In genomic region chrX:110414679-110415439, GRCh38 we compare ENCODE assay signal across 15 cellular contexts. TPM values are rescaled to one million over a fixed set of nuclear protein-coding genes. Genes with fewer than 3 reads are reported as not detected.
DNase-seq lines count a peak whose midpoint lies in the region; ATAC-seq and TF ChIP-seq lines count a peak whose summit lies in the region.
"Had no signal": no experiment of that assay in that cellular context is flagged by ENCODE, and none has a peak within 500 bp of the region (broad histone marks: within the 10 kb centered on the region; RNA-seq: fewer than 3 reads in every experiment).

No MANE protein-coding gene starts in this region.

- 4% methylated on average over 1 of the region's 1 CpG for WGBS in SK-N-SH (ENCODE audit: low lambda C conversion rate)
- WGBS in smooth muscle cell (ENCODE audit: low lambda C conversion rate), result 24% methylated on average over 1 of the region's 1 CpG

- H3K36me3 ChIP-seq in SK-N-SH (replicated peaks in 1 of 2; ENCODE audit: control insufficient read depth in 1 of 2, insufficient read depth in 2 of 2, low read length in 1 of 2), result no peaks in the 10 kb centered on the region
- no peaks in the 10 kb centered on the region for H3K36me3 ChIP-seq in smooth muscle cell (ENCODE audit: low read depth)
- H3K36me3 ChIP-seq: uterus had no signal

- H3F3A ChIP-seq in SK-N-SH (replicated peaks; ENCODE audit: insufficient read depth) (peaks cover 7% of the 10 kb centered on the region), smooth muscle cell (ENCODE audit: low read depth) (no peaks in the 10 kb centered on the region)

- peaks cover 0 to 7% of the 10 kb centered on the region in 2 donors for H3K27me3 Mint-ChIP-seq in effector memory CD8-positive, alpha-beta T cell

- DNase-seq in SK-N-SH (no peak), NCI-H226 (peak; percentile 41), smooth muscle cell (lab: John Stamatoyannopoulos, UW; ENCODE audit: unreplicated experiment) (no peak), NCI-H524 (lab: John Stamatoyannopoulos, UW) (no peak), NK-92 (lab: John Stamatoyannopoulos, UW; ENCODE audit: unreplicated experiment) (no peak)
- DNase-seq in effector memory CD8-positive, alpha-beta T cell, result no peak
- DNase-seq: anterior cingulate cortex; islet precursor cell; NCI-H1694 treated with DMSO at 0.1 percent for 48 hours; stimulated activated CD4-positive, alpha-beta T cell treated with anti-CD3 and anti-CD28 coated beads, Interleukin-12 subunit alpha, Interleukin-12 subunit beta, amount 100 ng/mL, for 4 hours; uterus had no signal

- H3K9ac ChIP-seq in SK-N-SH (no peak overlapping the region), smooth muscle cell (ENCODE audit: low read depth) (no peak overlapping the region)

- no peak for TF ChIP-seq EP300 in SK-N-SH (IDR thresholded peaks at IDR 0.05; ENCODE audit: borderline replicate concordance in 1 of 2, low read depth in 1 of 2, low read length in 1 of 2)

- H3K9me2 ChIP-seq in SK-N-SH, result no peaks in the 10 kb centered on the region

- CTCF ChIA-PET in SK-N-SH (lab: Yijun Ruan, JAX), result interaction anchor here (1.0 to 14.6 kb wide), 5 partner anchors 9 to 503 kb away, joined by 3 to 315 read pairs (median 4); no protein-coding TSS in a partner anchor

- no peaks in the 10 kb centered on the region for H3K9me3 Mint-ChIP-seq in effector memory CD8-positive, alpha-beta T cell

- no peaks in the 10 kb centered on the region for H3K36me3 Mint-ChIP-seq in effector memory CD8-positive, alpha-beta T cell (ENCODE audit: insufficient read depth)

- peaks cover 0 to 11% of the 10 kb centered on the region in 2 experiments; a peak in 1 of 4 replicates for H3K4me1 ChIP-seq in SK-N-SH (ENCODE audit: control insufficient read depth in 1 of 2, insufficient read depth in 2 of 2, low read depth in 1 of 2, low read length in 1 of 2)
- peaks cover 6% of the 10 kb centered on the region for H3K4me1 ChIP-seq in smooth muscle cell (ENCODE audit: low read depth)
- H3K4me1 ChIP-seq: uterus had no signal

- peaks cover 0 to 1% of the 10 kb centered on the region in 2 donors for H3K4me1 Mint-ChIP-seq in effector memory CD8-positive, alpha-beta T cell (ENCODE audit: low read depth in 2 of 2)

- no peak overlapping the region for H3K4me3 ChIP-seq in SK-N-SH (ENCODE audit: low read depth in 2 of 2, low read length in 1 of 2)
- H3K4me3 ChIP-seq in smooth muscle cell, result no peak overlapping the region
- H3K4me3 ChIP-seq: uterus had no signal

- POLR2A ChIA-PET in SK-N-SH (lab: Yijun Ruan, JAX), result no interaction called here

- peak overlapping the region in 1 of 2 experiments; percentile 76; a peak in 2 of 4 replicates for H3K27ac ChIP-seq in SK-N-SH (ENCODE audit: low read depth in 2 of 2, low read length in 1 of 2)
- H3K27ac ChIP-seq in smooth muscle cell (ENCODE audit: low read depth), result peak overlapping the region; percentile 71
- H3K27ac ChIP-seq: 22Rv1, uterus, VCaP had no signal

- H3K79me2 ChIP-seq in SK-N-SH (ENCODE audit: insufficient read depth) (no peaks in the 10 kb centered on the region), smooth muscle cell (ENCODE audit: low read depth) (no peaks in the 10 kb centered on the region)

- H3K4me2 ChIP-seq in SK-N-SH (no peak overlapping the region), smooth muscle cell (peak overlapping the region; percentile 15)

- H4K20me1 ChIP-seq in SK-N-SH (ENCODE audit: insufficient read depth) (no peaks in the 10 kb centered on the region), smooth muscle cell (ENCODE audit: low read depth) (no peaks in the 10 kb centered on the region)

- no peak overlapping the region for H3K4me3 Mint-ChIP-seq in effector memory CD8-positive, alpha-beta T cell

- ATAC-seq in SK-N-SH treated with all-trans-retinoic acid at 6 μM for 48 hours (no peak; the same call in 2 of the 3 replicates), HG02798 (IDR thresholded peaks at IDR 0.05; ENCODE audit: poor library complexity, unreplicated experiment) (peak; percentile 69)
- no peak for ATAC-seq in effector memory CD8-positive, alpha-beta T cell (replicated peaks)

- no peaks in the 10 kb centered on the region; the same call in 1 of the 2 replicates for H3K27me3 ChIP-seq in SK-N-SH (ENCODE audit: insufficient read depth)
- H3K27me3 ChIP-seq in smooth muscle cell (ENCODE audit: low read depth), result no peaks in the 10 kb centered on the region
- H3K27me3 ChIP-seq: uterus had no signal

- H3K9me3 ChIP-seq in SK-N-SH (no peaks in the 10 kb centered on the region), smooth muscle cell (replicated peaks; ENCODE audit: low read depth) (no peaks in the 10 kb centered on the region)
- H3K9me3 ChIP-seq: uterus had no signal

- H2AFZ ChIP-seq in SK-N-SH (ENCODE audit: low read depth) (peak overlapping the region; percentile 60; the same call in 1 of the 2 replicates), smooth muscle cell (ENCODE audit: low read depth) (no peak overlapping the region)

- no peak for TF ChIP-seq CTCF in SK-N-SH (IDR thresholded peaks at IDR 0.05)
- no peak for TF ChIP-seq CTCF in smooth muscle cell (IDR thresholded peaks at IDR 0.05; ENCODE audit: borderline replicate concordance, insufficient read depth, poor library complexity, severe bottlenecking)

- H3K27ac Mint-ChIP-seq in effector memory CD8-positive, alpha-beta T cell, result no peak overlapping the region

- TF ChIP-seq RAD21 in SK-N-SH (IDR thresholded peaks at IDR 0.05; ENCODE audit: low read length), result no peak

TF ChIP-seq in SK-N-SH, 30 proteins besides CTCF, POLR2A, EP300 and RAD21 (continues in another document):
- TF ChIP-seq GABPA (IDR thresholded peaks at IDR 0.05; ENCODE audit: low read depth) (no peak), ZBTB33 (IDR thresholded peaks at IDR 0.05; ENCODE audit: borderline replicate concordance, low read depth) (no peak), CHD2 (IDR thresholded peaks at IDR 0.05; ENCODE audit: low read length, partially characterized antibody) (no peak), USF1 (IDR thresholded peaks at IDR 0.05; ENCODE audit: borderline replicate concordance, low read depth) (no peak), JUND (IDR thresholded peaks at IDR 0.05) (no peak), MEF2A (IDR thresholded peaks at IDR 0.05; ENCODE audit: borderline replicate concordance, low read depth) (no peak), FOSL2 (IDR thresholded peaks at IDR 0.05; ENCODE audit: borderline replicate concordance, low read depth) (no peak)

TF ChIP-seq in SK-N-SH treated with all-trans-retinoic acid at 6 μM for 48 hours, 23 proteins besides CTCF, POLR2A, EP300 and RAD21 (continues in another document):
- no peak for TF ChIP-seq ZNF70 (CRISPR knock-in tag; IDR thresholded peaks at IDR 0.05)
- no peak for TF ChIP-seq CREB5 (CRISPR knock-in tag; IDR thresholded peaks at IDR 0.05; ENCODE audit: low read depth)
- TF ChIP-seq PATZ1 (CRISPR knock-in tag; IDR thresholded peaks at IDR 0.05; ENCODE audit: borderline replicate concordance), result no peak
- no peak for TF ChIP-seq ZFP30 (CRISPR knock-in tag; IDR thresholded peaks at IDR 0.05)
- TF ChIP-seq OSR1 (CRISPR knock-in tag; IDR thresholded peaks at IDR 0.05), result no peak
- TF ChIP-seq TSHZ2 (CRISPR knock-in tag; IDR thresholded peaks at IDR 0.05), result no peak

RNA-seq across cellular contexts. Expression of gene RTL9, which starts 56.2 kb away (rescaled TPM):
- polyA plus RNA-seq in SK-N-SH (2012; rRNA removed), result 0.02 and 0.05 TPM in 2 replicates
- 0.03 and 0.05 TPM in 2 replicates for polyA plus RNA-seq in SK-N-SH (2012; cell fraction: cytosol; rRNA removed)
- 0.11 and 0.19 TPM in 2 replicates for polyA plus RNA-seq in SK-N-SH (2012; cell fraction: nucleus; rRNA removed)
- 0.18 and 0.49 TPM in 2 replicates for total RNA-seq in smooth muscle cell
- polyA plus RNA-seq in smooth muscle cell, result 0.21 TPM in 1 of 2 replicates, not detected in the other
